Comparison of ENCODE assay signal across 8 cellular contexts in genomic region chr15:38554354-38554753, GRCh38. TPM values are rescaled to one million over a fixed set of nuclear protein-coding genes. Genes with fewer than 3 reads are reported as not detected.
DNase-seq lines count a peak whose midpoint lies in the region; ATAC-seq, FAIRE-seq and TF ChIP-seq lines count a peak whose summit lies in the region.
"Had no signal": no experiment of that assay in that cellular context is flagged by ENCODE, and none has a peak within 500 bp of the region (broad histone marks: within the 10 kb centered on the region; RNA-seq: fewer than 3 reads in every experiment).

No MANE protein-coding gene starts in this region.

- peaks cover 87% of the 10 kb centered on the region for H3K4me1 Mint-ChIP-seq in activated T-helper 1 cell treated with anti-CD3 and anti-CD28 coated beads, Interleukin-12 subunit alpha, Interleukin-12 subunit beta, Interleukin-2, Interleukin-4 antibody, amounts not matched to agents 30 ng/mL and 10 ng/mL and 1 ng/mL, durations not matched to agents 14 hours and 24 hours and 36 hours (ENCODE audit: low read depth)

- no peaks in the 10 kb centered on the region for H3K9me3 ChIP-seq in HepG2 (ENCODE audit: low read length)
- H3K9me3 ChIP-seq in Peyer's patch, result no peaks in the 10 kb centered on the region

- TF ChIP-seq RAD21 in HepG2 (CRISPR knock-in tag; IDR thresholded peaks at IDR 0.05), result no peak

- H3K79me2 ChIP-seq in HepG2 (ENCODE audit: insufficient read depth, low read length), result no peaks in the 10 kb centered on the region

- H3K4me1 ChIP-seq in HepG2 (ENCODE audit: insufficient read depth, low read length), result no peaks in the 10 kb centered on the region
- H3K4me1 ChIP-seq in Peyer's patch, result no peaks in the 10 kb centered on the region

- H2AFZ ChIP-seq in HepG2 (ENCODE audit: low read length), result no peak overlapping the region

- POLR2A ChIA-PET in HepG2 (lab: Yijun Ruan, JAX), result no interaction called here

- in situ Hi-C loops in HepG2 (cut with HindIII; ENCODE audit: extremely low pct_ligation_motif_present, low pct_unique_long_range_greater_than_20kb), result no loop called here

- H3K27me3 ChIP-seq in HepG2 (ENCODE audit: control insufficient read depth in 1 of 2, insufficient read depth in 2 of 2, low read length in 2 of 2), result peaks cover 0 to 7% of the 10 kb centered on the region in 2 experiments; a peak in 1 of 5 replicates
- no peaks in the 10 kb centered on the region for H3K27me3 ChIP-seq in Peyer's patch

- FAIRE-seq in HepG2 (lab: Jason Lieb, UNC), result no peak
- FAIRE-seq: colon had no signal

- TF ChIP-seq POLR2A in HepG2 (IDR thresholded peaks at IDR 0.05; ENCODE audit: insufficient read depth in 1 of 2, low read depth in 2 of 2, low read length in 2 of 2) (no peak), Peyer's patch (IDR thresholded peaks at IDR 0.05) (no peak)

- H3K27me3 Mint-ChIP-seq in activated T-helper 1 cell treated with anti-CD3 and anti-CD28 coated beads, Interleukin-12 subunit alpha, Interleukin-12 subunit beta, Interleukin-2, Interleukin-4 antibody, amounts not matched to agents 30 ng/mL and 10 ng/mL and 1 ng/mL, durations not matched to agents 14 hours and 24 hours and 36 hours (ENCODE audit: insufficient read depth), result no peaks in the 10 kb centered on the region

- no peak for DNase-seq in activated T-helper 1 cell treated with anti-CD3 and anti-CD28 coated beads, Interleukin-12 subunit alpha, Interleukin-12 subunit beta, Interleukin-2, Interleukin-4 antibody, amounts not matched to agents 30 ng/mL and 10 ng/mL and 1 ng/mL, durations not matched to agents 14 hours and 24 hours and 36 hours (ENCODE audit: low spot score)
- peak; percentile 22 for DNase-seq in stimulated activated CD8-positive, alpha-beta memory T cell treated with anti-CD3 and anti-CD28 coated beads, Interleukin-12 subunit alpha, Interleukin-12 subunit beta, amount 100 ng/mL, for 4 hours (ENCODE audit: low read depth)
- DNase-seq in 8988T (no peak), HepG2 (ENCODE audit: low spot score) (no peak), Peyer's patch (no peak)

- no peaks in the 10 kb centered on the region for H3K9me3 Mint-ChIP-seq in activated T-helper 1 cell treated with anti-CD3 and anti-CD28 coated beads, Interleukin-12 subunit alpha, Interleukin-12 subunit beta, Interleukin-2, Interleukin-4 antibody, amounts not matched to agents 30 ng/mL and 10 ng/mL and 1 ng/mL, durations not matched to agents 14 hours and 24 hours and 36 hours

- intact Hi-C loops in activated T-helper 1 cell treated with anti-CD3 and anti-CD28 coated beads, Interleukin-12 subunit alpha, Interleukin-12 subunit beta, Interleukin-2, Interleukin-4 antibody, amounts not matched to agents 30 ng/mL and 10 ng/mL and 1 ng/mL, durations not matched to agents 14 hours and 24 hours and 36 hours (cut with micrococcal nuclease), result loop anchor here (10.0 kb wide), 1 partner anchor 1230 kb away; the partner anchor contains the start of gene FSIP1
- intact Hi-C loops in HepG2 (cut with micrococcal nuclease; ENCODE audit: unreplicated experiment), result no loop called here

- TF ChIP-seq CTCF in HepG2 (CRISPR knock-in tag; IDR thresholded peaks at IDR 0.05) (no peak), Peyer's patch (IDR thresholded peaks at IDR 0.05) (no peak)

- no peak for TF ChIP-seq EP300 in HepG2 (IDR thresholded peaks at IDR 0.05; ENCODE audit: low read depth in 2 of 2, low read length in 2 of 2)
- TF ChIP-seq EP300 in HepG2 (CRISPR knock-in tag; IDR thresholded peaks at IDR 0.05; ENCODE audit: borderline replicate concordance), result no peak

- CTCF ChIA-PET in HepG2 (lab: Yijun Ruan, JAX; ENCODE audit: low intra/inter-chr PET ratio, low total read pairs), result no interaction called here

- H3K9ac ChIP-seq in HepG2 (ENCODE audit: insufficient read depth, low read depth, low read length), result no peak overlapping the region

- no TSS peak for BruUV-seq in HepG2 (replicated peaks; lab: Mats Ljungman, UMichigan)

- peaks cover 68% of the 10 kb centered on the region for H3K36me3 Mint-ChIP-seq in activated T-helper 1 cell treated with anti-CD3 and anti-CD28 coated beads, Interleukin-12 subunit alpha, Interleukin-12 subunit beta, Interleukin-2, Interleukin-4 antibody, amounts not matched to agents 30 ng/mL and 10 ng/mL and 1 ng/mL, durations not matched to agents 14 hours and 24 hours and 36 hours (ENCODE audit: low read depth)

- H4K20me1 ChIP-seq in HepG2 (ENCODE audit: insufficient read depth, low read length), result no peaks in the 10 kb centered on the region

- peak overlapping the region; percentile 93 for H3K27ac Mint-ChIP-seq in activated T-helper 1 cell treated with anti-CD3 and anti-CD28 coated beads, Interleukin-12 subunit alpha, Interleukin-12 subunit beta, Interleukin-2, Interleukin-4 antibody, amounts not matched to agents 30 ng/mL and 10 ng/mL and 1 ng/mL, durations not matched to agents 14 hours and 24 hours and 36 hours

- peak; percentile 78 for ATAC-seq in GM19025 (IDR thresholded peaks at IDR 0.05; ENCODE audit: low read depth, unreplicated experiment)
- peak; percentile 63 for ATAC-seq in HG02973 (IDR thresholded peaks at IDR 0.05; ENCODE audit: unreplicated experiment)
- no peak for ATAC-seq in HepG2

- no peak overlapping the region for H3K4me2 ChIP-seq in HepG2 (ENCODE audit: low read depth, low read length)

- H3K36me3 ChIP-seq in HepG2 (replicated peaks in 1 of 2; ENCODE audit: control insufficient read depth in 1 of 2, insufficient read depth in 2 of 2, low read length in 2 of 2) (no peaks in the 10 kb centered on the region), Peyer's patch (no peaks in the 10 kb centered on the region)

- peak overlapping the region; percentile 96 for H3K4me3 Mint-ChIP-seq in activated T-helper 1 cell treated with anti-CD3 and anti-CD28 coated beads, Interleukin-12 subunit alpha, Interleukin-12 subunit beta, Interleukin-2, Interleukin-4 antibody, amounts not matched to agents 30 ng/mL and 10 ng/mL and 1 ng/mL, durations not matched to agents 14 hours and 24 hours and 36 hours

- H3K4me3 ChIP-seq in HepG2 (replicated peaks in 1 of 3; ENCODE audit: insufficient read depth in 1 of 3, low read depth in 2 of 3, low read length in 3 of 3), result no peak overlapping the region
- H3K4me3 ChIP-seq in Peyer's patch, result no peak overlapping the region

- 10% methylated on average over 3 of the region's 4 CpGs for WGBS in HepG2 (ENCODE audit: low lambda C conversion rate)

- H3K27ac ChIP-seq in HepG2 (ENCODE audit: extremely low read length, insufficient read depth, low read length) (no peak overlapping the region), Peyer's patch (peak overlapping the region in 2 of 4 donors; percentile 6 to 27)

TF ChIP-seq in HepG2, 621 proteins besides CTCF, POLR2A, EP300 and RAD21 (continues in another document):
- no peak for TF ChIP-seq ZNF616 (CRISPR knock-in tag; IDR thresholded peaks at IDR 0.05; ENCODE audit: low read depth)

RNA-seq across cellular contexts. Expression of gene RASGRP1, which starts 10.3 kb away (rescaled TPM):
- 106 and 110 TPM in 2 replicates for total RNA-seq in activated T-helper 1 cell treated with anti-CD3 and anti-CD28 coated beads, Interleukin-12 subunit alpha, Interleukin-12 subunit beta, Interleukin-2, Interleukin-4 antibody, amounts not matched to agents 30 ng/mL and 10 ng/mL and 1 ng/mL, durations not matched to agents 14 hours and 24 hours and 36 hours
- total RNA-seq in HepG2 (2016; rRNA removed; fragmentation: Illumina TruSeq; extraction: Trizol), result 0.07 TPM in 1 of 2 replicates, not detected in the other
- not detected in 2 replicates for total RNA-seq in HepG2 (2016; cell fraction: cytosol; rRNA removed; fragmentation: Illumina TruSeq; extraction: Trizol; ENCODE audit: low read depth)
- total RNA-seq in HepG2 (2016; cell fraction: insoluble cytoplasmic fraction; rRNA removed; fragmentation: Illumina TruSeq; extraction: Trizol), result 0.06 TPM in 1 of 2 replicates, not detected in the other
- 0.03 TPM in 1 of 2 replicates, not detected in the other for total RNA-seq in HepG2 (2016; cell fraction: membrane; rRNA removed; fragmentation: Illumina TruSeq; extraction: Trizol)
- total RNA-seq in HepG2 (2016; cell fraction: nucleus; rRNA removed; fragmentation: Illumina TruSeq; extraction: Trizol), result 0.25 TPM in 1 of 2 replicates, not detected in the other
- polyA plus RNA-seq in HepG2 (2011; rRNA removed), result not detected in 2 replicates
- 0.03 TPM in 2 replicates for polyA plus RNA-seq in HepG2 (2011; cell fraction: cytosol; rRNA removed)
- polyA plus RNA-seq in HepG2 (2011; cell fraction: nucleus; rRNA removed), result 0.10 and 0.12 TPM in 2 replicates
- polyA plus RNA-seq in HepG2 (2012), result 0.03 and 0.11 TPM in 2 replicates
- polyA plus RNA-seq in HepG2 (2016; cell fraction: cytosol; fragmentation: Illumina TruSeq; extraction: Trizol; ENCODE audit: low read depth), result not detected in 2 replicates
- 0.04 TPM in 1 of 2 replicates, not detected in the other for polyA plus RNA-seq in HepG2 (2016; cell fraction: insoluble cytoplasmic fraction; fragmentation: Illumina TruSeq; extraction: Trizol; ENCODE audit: low read depth)
- polyA plus RNA-seq in HepG2 (2016; cell fraction: membrane; fragmentation: Illumina TruSeq; extraction: Trizol; ENCODE audit: low read depth), result not detected in 2 replicates
- polyA plus RNA-seq in HepG2 (2016; cell fraction: nucleus; fragmentation: Illumina TruSeq; extraction: Trizol; ENCODE audit: insufficient read depth, low read depth), result not detected in 2 replicates
- polyA minus RNA-seq in HepG2 (2011; rRNA and poly(A)+ RNA removed; ENCODE audit: low replicate concordance), result 0.08 and 0.40 TPM in 2 replicates
- not detected in 2 replicates for polyA minus RNA-seq in HepG2 (2011; cell fraction: cytosol; rRNA and poly(A)+ RNA removed)
- polyA minus RNA-seq in HepG2 (2011; cell fraction: nucleus; rRNA and poly(A)+ RNA removed), result 0.13 TPM in 1 of 2 replicates, not detected in the other
- total RNA-seq in Peyer's patch, result 10 to 100 TPM in 1 of 4 donors, 1 to 10 TPM in 3; 1.6 to 10.7 (median 3.8) TPM
